ENCODE assay signal across 8 cellular contexts in genomic region chr12:56220611-56221232, GRCh38. TPM values are rescaled to one million over a fixed set of nuclear protein-coding genes. Genes with fewer than 3 reads are reported as not detected.
DNase-seq lines count a peak whose midpoint lies in the region; ATAC-seq lines count a peak whose summit lies in the region.

No MANE protein-coding gene starts in this region.

- H3K27me3 ChIP-seq in esophagus (ENCODE audit: control insufficient read depth in 1 of 2, insufficient read depth in 2 of 2, low read length in 2 of 2), result no peaks in the 10 kb centered on the region
- no peaks in the 10 kb centered on the region for H3K27me3 ChIP-seq in neuron (ENCODE audit: insufficient read depth, low read length)

- ATAC-seq in activated T-cell treated with anti-CD3 and anti-CD28 coated beads, Interleukin-2, amount 50 U/mL, for 4 hours, result no peak
- ATAC-seq in GM19351 (IDR thresholded peaks at IDR 0.05; ENCODE audit: unreplicated experiment) (no peak), HG03196 (IDR thresholded peaks at IDR 0.05; ENCODE audit: unreplicated experiment) (no peak)

- peaks cover 44% of the 10 kb centered on the region for H3K4me1 Mint-ChIP-seq in activated T-cell treated with anti-CD3 and anti-CD28 coated beads, Interleukin-2, amount 50 U/mL, for 4 hours (ENCODE audit: low read depth)

- H2AFZ ChIP-seq in neuron (ENCODE audit: low read depth, low read length), result no peak overlapping the region

- no peaks in the 10 kb centered on the region for H3K27me3 Mint-ChIP-seq in activated T-cell treated with anti-CD3 and anti-CD28 coated beads, Interleukin-2, amount 50 U/mL, for 4 hours (ENCODE audit: low read depth)

- H3K4me1 ChIP-seq in esophagus (ENCODE audit: control insufficient read depth in 2 of 2, insufficient read depth in 2 of 2, low read length in 1 of 2) (peaks cover 0 to 3% of the 10 kb centered on the region in 2 donors), neuron (ENCODE audit: insufficient read depth, low read length) (peaks cover 26% of the 10 kb centered on the region)

- H3K36me3 ChIP-seq in esophagus (ENCODE audit: control insufficient read depth in 2 of 2, insufficient read depth in 2 of 2, low read length in 1 of 2) (peaks cover 0 to 3% of the 10 kb centered on the region in 2 donors), neuron (ENCODE audit: insufficient read depth, low read length) (peaks cover 7% of the 10 kb centered on the region)

- peak overlapping the region; percentile 72 to 93 for H3K4me3 ChIP-seq in esophagus (ENCODE audit: low read depth in 1 of 2, low read length in 2 of 2)
- H3K4me3 ChIP-seq in neuron (ENCODE audit: low read length), result peak overlapping the region; percentile 76

- peak overlapping the region; percentile 95 for H3K4me3 Mint-ChIP-seq in activated T-cell treated with anti-CD3 and anti-CD28 coated beads, Interleukin-2, amount 50 U/mL, for 4 hours

- DNase-seq in activated T-cell treated with anti-CD3 and anti-CD28 coated beads, Interleukin-2, amount 50 U/mL, for 4 hours, result no peak
- DNase-seq in activated T-cell treated with anti-CD3 and anti-CD28 coated beads, Interleukin-2, amount 50 U/mL, for 1 hour, result no peak
- DNase-seq in SKM-1 treated with dmso at 0.1 percent for 144 hours (lab: John Stamatoyannopoulos, UW; ENCODE audit: unreplicated experiment), result peak; percentile 64
- no peak for DNase-seq in islet precursor cell

- no peaks in the 10 kb centered on the region for H3K9me3 ChIP-seq in esophagus (ENCODE audit: control insufficient read depth in 2 of 2, insufficient read depth in 1 of 2, low read depth in 1 of 2, low read length in 1 of 2)
- H3K9me3 ChIP-seq in neuron (ENCODE audit: low read length), result peaks cover 2% of the 10 kb centered on the region

- WGBS in esophagus, 2 donors, result 6 to 8% methylated on average over 10 of the region's 10 CpGs

- H3K36me3 Mint-ChIP-seq in activated T-cell treated with anti-CD3 and anti-CD28 coated beads, Interleukin-2, amount 50 U/mL, for 4 hours (ENCODE audit: insufficient read depth), result peaks cover 3% of the 10 kb centered on the region

- H3K9me3 Mint-ChIP-seq in activated T-cell treated with anti-CD3 and anti-CD28 coated beads, Interleukin-2, amount 50 U/mL, for 4 hours, result no peaks in the 10 kb centered on the region

- H3K27ac ChIP-seq in esophagus (ENCODE audit: low read depth in 2 of 2, low read length in 1 of 2), result peak overlapping the region; percentile 95 to 100

RNA-seq across cellular contexts. Expression of gene RNF41, which starts 1.0 kb away (rescaled TPM):
- 10 to 100 TPM; 39.3 to 45.6 (median 40.1) TPM for total RNA-seq in activated T-cell treated with anti-CD3 and anti-CD28 coated beads, Interleukin-2, amount 50 U/mL, for 4 hours
- 10 to 100 TPM in 1 of 2 donors, 1 to 10 TPM in 1; 7.9 to 17.5 TPM for polyA plus RNA-seq in esophagus

RNA-seq across cellular contexts. Expression of gene NABP2, which starts 3.4 kb away (rescaled TPM):
- total RNA-seq in activated T-cell treated with anti-CD3 and anti-CD28 coated beads, Interleukin-2, amount 50 U/mL, for 4 hours, result 100 to 1,000 TPM in 1 of 3 donors, 10 to 100 TPM in 2; 92.7 to 103 (median 98.9) TPM
- 10 to 100 TPM; 10.2 to 19.1 TPM for polyA plus RNA-seq in esophagus

RNA-seq across cellular contexts. Expression of gene SLC39A5, which starts 9.1 kb away (rescaled TPM):
- total RNA-seq in activated T-cell treated with anti-CD3 and anti-CD28 coated beads, Interleukin-2, amount 50 U/mL, for 4 hours, result under 1 TPM; 0.53 to 0.84 (median 0.79) TPM
- polyA plus RNA-seq in esophagus, result under 1 TPM; 0.09 to 0.29 TPM

RNA-seq across cellular contexts. Expression of gene SMARCC2, which starts 31.4 kb away (rescaled TPM):
- 10 to 100 TPM; 85.7 to 92.9 (median 86.4) TPM for total RNA-seq in activated T-cell treated with anti-CD3 and anti-CD28 coated beads, Interleukin-2, amount 50 U/mL, for 4 hours
- 10 to 100 TPM; 21.4 to 31.4 TPM for polyA plus RNA-seq in esophagus

RNA-seq across cellular contexts. Expression of gene ANKRD52, which starts 37.5 kb away (rescaled TPM):
- 10 to 100 TPM; 60.8 to 70.3 (median 67.5) TPM for total RNA-seq in activated T-cell treated with anti-CD3 and anti-CD28 coated beads, Interleukin-2, amount 50 U/mL, for 4 hours
- polyA plus RNA-seq in esophagus, result 1 to 10 TPM; 4.9 to 9.3 TPM
